Comparison of ENCODE assay signal across 26 cellular contexts in genomic region chr22:22979121-22979724, GRCh38.
"Had no signal": no experiment of that assay in that cellular context is flagged by ENCODE, and none has a peak within 500 bp of the region (broad histone marks: within the 10 kb centered on the region; RNA-seq: fewer than 3 reads in every experiment).

No MANE protein-coding gene starts in this region.

- H3K27ac ChIP-seq: colonic mucosa, epithelial cell of prostate, esophagus squamous epithelium, gastrocnemius medialis, heart right ventricle, left lung, lower lobe of right lung had no signal

- H3K4me1 ChIP-seq: colonic mucosa, esophagus squamous epithelium, gastrocnemius medialis, heart right ventricle, left lung, lower lobe of right lung had no signal

- H3K27me3 ChIP-seq: colonic mucosa had no signal

- FAIRE-seq: endometrium, islet of Langerhans, keratinocyte had no signal

- DNase-seq: colonic mucosa; cortex of kidney; effector CD8-positive, alpha-beta T cell; effector memory CD8-positive, alpha-beta T cell; endodermal cell; erythroblast; esophagus squamous epithelium; foreskin fibroblast; foreskin melanocyte; gastrocnemius medialis; glutamatergic neuron; head of caudate nucleus; heart right ventricle; hippocampal formation; left cardiac atrium; left lung; left ventricle myocardium superior; lower lobe of right lung; mesenchymal stem cell; mucosa of descending colon; naive B cell had no signal

- H3K9me3 ChIP-seq: colonic mucosa had no signal

- H3K4me3 ChIP-seq: colonic mucosa, esophagus squamous epithelium, gastrocnemius medialis, heart right ventricle, left lung, lower lobe of right lung, mucosa of descending colon had no signal

- H3K36me3 ChIP-seq: colonic mucosa, esophagus squamous epithelium, gastrocnemius medialis, heart right ventricle, left lung, lower lobe of right lung had no signal

- ATAC-seq: effector memory CD8-positive, alpha-beta T cell; esophagus mucosa; gastrocnemius medialis; heart right ventricle; left cardiac atrium; left lung; left ventricle myocardium superior; lower lobe of right lung; mucosa of descending colon had no signal
